12 cellular contexts compared by ENCODE assay signal in the genomic region with DNA sequence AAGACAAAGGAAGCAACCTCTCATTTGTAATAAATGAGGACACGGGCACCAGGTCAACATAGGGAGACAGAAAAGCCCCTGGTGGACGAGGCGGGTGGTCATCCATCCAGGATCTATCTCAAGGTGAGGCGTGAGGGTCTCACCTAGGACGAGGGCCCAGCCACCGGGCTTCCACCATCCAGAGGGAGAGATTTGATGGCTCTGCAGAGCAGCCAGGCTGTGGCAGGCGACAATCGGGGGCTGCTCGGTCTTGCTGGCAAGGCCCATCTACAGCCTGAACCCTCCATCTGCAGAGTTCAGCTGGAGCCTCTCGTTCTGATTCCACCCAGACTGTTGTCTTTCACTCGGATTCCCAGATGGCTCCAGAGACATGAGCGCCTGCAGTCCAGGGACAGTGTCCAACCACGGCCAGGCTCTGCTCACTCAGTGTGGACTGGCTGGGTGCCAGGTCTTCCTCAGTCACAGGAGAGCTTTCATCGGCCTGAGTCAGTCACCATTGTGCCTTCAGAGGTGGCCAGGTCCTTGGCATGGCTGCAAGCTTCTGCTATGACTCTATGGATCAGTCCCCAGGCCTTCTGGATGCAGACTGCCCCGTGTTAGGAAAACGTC. TPM values are rescaled to one million over a fixed set of nuclear protein-coding genes. Genes with fewer than 3 reads are reported as not detected.
DNase-seq lines count a peak whose midpoint lies in the region; ATAC-seq and TF ChIP-seq lines count a peak whose summit lies in the region.
"Had no signal": no experiment of that assay in that cellular context is flagged by ENCODE, and none has a peak within 500 bp of the region (broad histone marks: within the 10 kb centered on the region; RNA-seq: fewer than 3 reads in every experiment).

No MANE protein-coding gene starts in this region.

- H3K9me2 ChIP-seq in hepatocyte (replicated peaks; ENCODE audit: insufficient read depth) = no peaks in the 10 kb centered on the region

- no peaks in the 10 kb centered on the region for H3K36me3 ChIP-seq in hepatocyte (replicated peaks; ENCODE audit: insufficient read depth, low read depth)

- no peaks in the 10 kb centered on the region for H3K9me3 ChIP-seq in hepatocyte (ENCODE audit: low read depth)

- WGBS in hepatocyte (ENCODE audit: low lambda C conversion rate, missing lambda C conversion rate) = 90% methylated on average over 16 of the region's 16 CpGs

- ATAC-seq in stimulated activated effector memory CD8-positive, alpha-beta T cell treated with anti-CD3 and anti-CD28 coated beads, Interleukin-12 subunit alpha, Interleukin-12 subunit beta, amount 100 ng/mL, for 72 hours = no peak
- ATAC-seq in GM21390 (IDR thresholded peaks at IDR 0.05; ENCODE audit: unreplicated experiment) = no peak

- TF ChIP-seq CTCF in hepatocyte (IDR thresholded peaks at IDR 0.05; ENCODE audit: poor library complexity) = no peak

- H3K4me2 ChIP-seq in hepatocyte = no peak overlapping the region

- peaks cover 25% of the 10 kb centered on the region for H3K4me1 ChIP-seq in hepatocyte (ENCODE audit: insufficient read depth)

- no peaks in the 10 kb centered on the region for H3K79me2 ChIP-seq in hepatocyte

- H3K9me3 Mint-ChIP-seq in stimulated activated effector memory CD8-positive, alpha-beta T cell treated with anti-CD3 and anti-CD28 coated beads, Interleukin-12 subunit alpha, Interleukin-12 subunit beta, amount 100 ng/mL, for 72 hours = no peaks in the 10 kb centered on the region

- H3K4me1 Mint-ChIP-seq in stimulated activated effector memory CD8-positive, alpha-beta T cell treated with anti-CD3 and anti-CD28 coated beads, Interleukin-12 subunit alpha, Interleukin-12 subunit beta, amount 100 ng/mL, for 72 hours = peaks cover 45% of the 10 kb centered on the region

- no peak overlapping the region for H3K4me3 ChIP-seq in hepatocyte

- DNase-seq in HT1080 (ENCODE audit: low read depth) (peak; percentile 42), astrocyte of the hippocampus (ENCODE audit: low read depth, low spot score) (peak; percentile 68), hepatocyte (ENCODE audit: low spot score) (peak; percentile 45), NCI-H2107 (lab: John Stamatoyannopoulos, UW) (no peak), cortex of kidney (lab: John Stamatoyannopoulos, UW) (no peak), HCEC 1CT (no peak)
- no peak for DNase-seq in stimulated activated effector memory CD8-positive, alpha-beta T cell treated with anti-CD3 and anti-CD28 coated beads, Interleukin-12 subunit alpha, Interleukin-12 subunit beta, amount 100 ng/mL, for 72 hours (ENCODE audit: low spot score in 2 of 2)
- DNase-seq: NCI-H1092; stimulated activated CD4-positive, alpha-beta T cell treated with anti-CD3 and anti-CD28 coated beads, Interleukin-4, amount 100 ng/mL, for 1 hour had no signal

- H3K4me3 Mint-ChIP-seq in stimulated activated effector memory CD8-positive, alpha-beta T cell treated with anti-CD3 and anti-CD28 coated beads, Interleukin-12 subunit alpha, Interleukin-12 subunit beta, amount 100 ng/mL, for 72 hours = no peak overlapping the region

- no peak overlapping the region for H2AFZ ChIP-seq in hepatocyte

- H3K27ac ChIP-seq in hepatocyte = no peak overlapping the region
- H3K27ac ChIP-seq: epithelial cell of prostate had no signal

- H3K36me3 Mint-ChIP-seq in stimulated activated effector memory CD8-positive, alpha-beta T cell treated with anti-CD3 and anti-CD28 coated beads, Interleukin-12 subunit alpha, Interleukin-12 subunit beta, amount 100 ng/mL, for 72 hours = peaks cover 65% of the 10 kb centered on the region

- no peaks in the 10 kb centered on the region for H3K27me3 ChIP-seq in hepatocyte

- H4K20me1 ChIP-seq in hepatocyte (ENCODE audit: insufficient read depth, poor library complexity, severe bottlenecking) = no peaks in the 10 kb centered on the region

- peak overlapping the region; percentile 35 for H3K27ac Mint-ChIP-seq in stimulated activated effector memory CD8-positive, alpha-beta T cell treated with anti-CD3 and anti-CD28 coated beads, Interleukin-12 subunit alpha, Interleukin-12 subunit beta, amount 100 ng/mL, for 72 hours

RNA-seq across cellular contexts. Expression of a gene that starts 5.9 kb away (rescaled TPM):
- total RNA-seq in HT1080 (2014; rRNA removed; shearing (Covaris generic)) = not detected in 2 replicates
- polyA plus RNA-seq in HT1080 (2015; cell fraction: cytosol; rRNA removed) = not detected in 2 replicates
- polyA plus RNA-seq in HT1080 (2015; cell fraction: nucleus; rRNA removed) = not detected in 2 replicates
- not detected in 2 replicates for total RNA-seq in hepatocyte
- polyA plus RNA-seq in hepatocyte = not detected in 2 replicates
- total RNA-seq: T-helper 1 cell treated with Interleukin-12 subunit alpha and Interleukin-12 subunit beta and Interleukin-4 antibody, amounts not matched to agents 30 ng/mL and 1 ng/mL, for 36 hours had no signal

RNA-seq across cellular contexts. Expression of a gene that starts 19.2 kb away (rescaled TPM):
- 114 and 126 TPM in 2 replicates for total RNA-seq in HT1080 (2014; rRNA removed; shearing (Covaris generic))
- 57.1 and 83.0 TPM in 2 replicates for polyA plus RNA-seq in HT1080 (2015; cell fraction: cytosol; rRNA removed)
- polyA plus RNA-seq in HT1080 (2015; cell fraction: nucleus; rRNA removed) = 33.8 and 38.4 TPM in 2 replicates
- 113 and 140 TPM in 2 replicates for total RNA-seq in hepatocyte
- 164 and 167 TPM in 2 replicates for polyA plus RNA-seq in hepatocyte

Comparison
In these comparisons a context has a peak if more than half of its experiments do, and no peak if none do; other contexts are left out.
1. DNase-seq: peak in HT1080 (single experiment), astrocyte of the hippocampus (single experiment) and hepatocyte (single experiment); none in stimulated activated effector memory CD8-positive, alpha-beta T cell treated with anti-CD3 and anti-CD28 coated beads, Interleukin-12 subunit alpha, Interleukin-12 subunit beta, amount 100 ng/mL, for 72 hours (0 of 2), NCI-H2107 (single experiment), cortex of kidney (single experiment) and HCEC 1CT (single experiment).